Comparison of ENCODE assay signal across 8 cellular contexts in genomic region chr1:185154912-185155513, GRCh38. TPM values are rescaled to one million over a fixed set of nuclear protein-coding genes. Genes with fewer than 3 reads are reported as not detected.
A peak's percentile ranks its signal among the peaks of the same experiment; 100 is the strongest.
DNase-seq lines count a peak whose midpoint lies in the region; ATAC-seq and TF ChIP-seq lines count a peak whose summit lies in the region.

No MANE protein-coding gene starts in this region.

- H3F3A ChIP-seq in SK-N-SH (replicated peaks; ENCODE audit: insufficient read depth), result peaks cover 5% of the 10 kb centered on the region

- no peak for TF ChIP-seq CTCF in SK-N-SH (IDR thresholded peaks at IDR 0.05)
- TF ChIP-seq CTCF in fibroblast of pulmonary artery (IDR thresholded peaks at IDR 0.05; ENCODE audit: low read length, missing control alignments), result no peak

- peak overlapping the region; percentile 87 for H3K4me2 ChIP-seq in SK-N-SH

- H3K4me3 ChIP-seq in SK-N-SH (ENCODE audit: low read depth in 2 of 2, low read length in 1 of 2) (peak overlapping the region; percentile 92 to 94), fibroblast of pulmonary artery (replicated peaks; ENCODE audit: low read depth, low read length) (peak overlapping the region; percentile 82)

- H4K20me1 ChIP-seq in SK-N-SH (ENCODE audit: insufficient read depth), result no peaks in the 10 kb centered on the region

- peaks cover 39% of the 10 kb centered on the region for H3K4me1 Mint-ChIP-seq in T-helper 17 cell
- H3K4me1 Mint-ChIP-seq in stimulated activated naive B cell treated with anti-CD40 and anti-IgM and Interleukin-4, amounts not matched to agents 10 μg/mL and 1 μg/mL and 100 μg/mL, for 72 hours, result peaks cover 25 to 31% of the 10 kb centered on the region in 2 donors

- no peak for TF ChIP-seq EP300 in SK-N-SH (IDR thresholded peaks at IDR 0.05; ENCODE audit: borderline replicate concordance in 1 of 2, low read depth in 1 of 2, low read length in 1 of 2)

- no peaks in the 10 kb centered on the region for H3K9me2 ChIP-seq in SK-N-SH

- no peaks in the 10 kb centered on the region for H3K27me3 Mint-ChIP-seq in T-helper 17 cell
- H3K27me3 Mint-ChIP-seq in stimulated activated naive B cell treated with anti-CD40 and anti-IgM and Interleukin-4, amounts not matched to agents 10 μg/mL and 1 μg/mL and 100 μg/mL, for 72 hours, result no peaks in the 10 kb centered on the region

- peaks cover 8 to 23% of the 10 kb centered on the region in 2 experiments; a peak in 3 of 4 replicates for H3K4me1 ChIP-seq in SK-N-SH (ENCODE audit: control insufficient read depth in 1 of 2, insufficient read depth in 2 of 2, low read depth in 1 of 2, low read length in 1 of 2)

- H3K9me3 ChIP-seq in SK-N-SH (no peaks in the 10 kb centered on the region), T-helper 17 cell (ENCODE audit: control insufficient read depth, low read length, poor library complexity, severe bottlenecking) (no peaks in the 10 kb centered on the region)

- peak overlapping the region; percentile 89; the same call in 1 of the 2 replicates for H2AFZ ChIP-seq in SK-N-SH (ENCODE audit: low read depth)

- H3K9me3 Mint-ChIP-seq in stimulated activated naive B cell treated with anti-CD40 and anti-IgM and Interleukin-4, amounts not matched to agents 10 μg/mL and 1 μg/mL and 100 μg/mL, for 72 hours, result no peaks in the 10 kb centered on the region

- peak overlapping the region; percentile 89 for H3K9ac ChIP-seq in SK-N-SH

- DNase-seq in SK-N-SH (no peak), T-helper 17 cell (no peak), fibroblast of pulmonary artery (ENCODE audit: low read depth) (no peak), activated gamma-delta T cell (lab: John Stamatoyannopoulos, UW) (no peak)
- DNase-seq in stimulated activated naive B cell treated with anti-CD40 and anti-IgM and Interleukin-4, amounts not matched to agents 10 μg/mL and 1 μg/mL and 100 μg/mL, for 72 hours, result no peak
- no peak for DNase-seq in stimulated activated CD4-positive, alpha-beta T cell treated with anti-CD3 and anti-CD28 coated beads, Interleukin-4, amount 100 ng/mL, for 1 hour

- no peak for TF ChIP-seq RAD21 in SK-N-SH (IDR thresholded peaks at IDR 0.05; ENCODE audit: low read length)

- CTCF ChIA-PET in SK-N-SH (lab: Yijun Ruan, JAX), result interaction anchor here (8.7 kb wide), 1 partner anchor 14 kb away, joined by 75 read pairs; no protein-coding TSS in a partner anchor

- H3K27ac Mint-ChIP-seq in T-helper 17 cell, result peak overlapping the region; percentile 97
- peak overlapping the region; percentile 66 for H3K27ac Mint-ChIP-seq in stimulated activated naive B cell treated with anti-CD40 and anti-IgM and Interleukin-4, amounts not matched to agents 10 μg/mL and 1 μg/mL and 100 μg/mL, for 72 hours

- peaks cover 11% of the 10 kb centered on the region for H3K36me3 Mint-ChIP-seq in T-helper 17 cell (ENCODE audit: low read depth)
- H3K36me3 Mint-ChIP-seq in stimulated activated naive B cell treated with anti-CD40 and anti-IgM and Interleukin-4, amounts not matched to agents 10 μg/mL and 1 μg/mL and 100 μg/mL, for 72 hours, result peaks cover 6 to 10% of the 10 kb centered on the region in 2 donors

- WGBS in SK-N-SH (ENCODE audit: low lambda C conversion rate), result 42% methylated on average over 2 of the region's 2 CpGs

- H3K27ac ChIP-seq in SK-N-SH (ENCODE audit: low read depth in 2 of 2, low read length in 1 of 2), result peak overlapping the region in 1 of 2 experiments; percentile 93; a peak in 1 of 4 replicates

- H3K4me3 Mint-ChIP-seq in T-helper 17 cell, result no peak overlapping the region
- H3K4me3 Mint-ChIP-seq in stimulated activated naive B cell treated with anti-CD40 and anti-IgM and Interleukin-4, amounts not matched to agents 10 μg/mL and 1 μg/mL and 100 μg/mL, for 72 hours, result peak overlapping the region; percentile 36 to 47

- POLR2A ChIA-PET in SK-N-SH (lab: Yijun Ruan, JAX), result no interaction called here

- ATAC-seq in SK-N-SH treated with all-trans-retinoic acid at 6 μM for 48 hours, result no peak
- no peak for ATAC-seq in T-helper 17 cell
- no peak for ATAC-seq in stimulated activated naive B cell treated with anti-CD40 and anti-IgM and Interleukin-4, amounts not matched to agents 10 μg/mL and 1 μg/mL and 100 μg/mL, for 72 hours (replicated peaks)
- no peak for ATAC-seq in HG02970 (IDR thresholded peaks at IDR 0.05; ENCODE audit: low FRiP score, unreplicated experiment)

- H3K27me3 ChIP-seq in SK-N-SH (ENCODE audit: insufficient read depth), result no peaks in the 10 kb centered on the region

- peaks cover 43% of the 10 kb centered on the region for H3K79me2 ChIP-seq in SK-N-SH (ENCODE audit: insufficient read depth)

- H3K36me3 ChIP-seq in SK-N-SH (replicated peaks in 1 of 2; ENCODE audit: control insufficient read depth in 1 of 2, insufficient read depth in 2 of 2, low read length in 1 of 2), result peaks cover 17 to 19% of the 10 kb centered on the region in 2 experiments

TF ChIP-seq in SK-N-SH, 30 proteins besides CTCF, POLR2A, EP300 and RAD21:
- no peak for TF ChIP-seq SMC3 (IDR thresholded peaks at IDR 0.05; ENCODE audit: low read depth, low read length)
- TF ChIP-seq EZH2phosphoT487 (IDR thresholded peaks at IDR 0.05; ENCODE audit: borderline replicate concordance, low read depth), result no peak
- no peak for TF ChIP-seq NFIC (IDR thresholded peaks at IDR 0.05; ENCODE audit: borderline replicate concordance)
- no peak for TF ChIP-seq FOXJ3 (CRISPR knock-in tag; IDR thresholded peaks at IDR 0.05)
TF ChIP-seq in SK-N-SH: peak in this region for 0.

TF ChIP-seq in SK-N-SH treated with all-trans-retinoic acid at 6 μM for 48 hours, 23 proteins besides CTCF, POLR2A, EP300 and RAD21 (continues in another document):
- TF ChIP-seq ARNTL (CRISPR knock-in tag; IDR thresholded peaks at IDR 0.05; ENCODE audit: borderline replicate concordance, low read depth) (no peak), TOX (CRISPR knock-in tag; IDR thresholded peaks at IDR 0.05; ENCODE audit: borderline replicate concordance) (no peak), ZFP30 (CRISPR knock-in tag; IDR thresholded peaks at IDR 0.05) (no peak), GLIS3 (CRISPR knock-in tag; IDR thresholded peaks at IDR 0.05) (no peak), ZNF70 (CRISPR knock-in tag; IDR thresholded peaks at IDR 0.05) (no peak), SNAI2 (CRISPR knock-in tag; IDR thresholded peaks at IDR 0.05) (no peak), TCF4 (CRISPR knock-in tag; IDR thresholded peaks at IDR 0.05; ENCODE audit: borderline replicate concordance) (no peak), OSR1 (CRISPR knock-in tag; IDR thresholded peaks at IDR 0.05) (no peak), TSHZ2 (CRISPR knock-in tag; IDR thresholded peaks at IDR 0.05) (no peak), CREB5 (CRISPR knock-in tag; IDR thresholded peaks at IDR 0.05; ENCODE audit: low read depth) (no peak), ESRRG (CRISPR knock-in tag; IDR thresholded peaks at IDR 0.05) (no peak), CSDC2 (CRISPR knock-in tag; IDR thresholded peaks at IDR 0.05) (no peak)

RNA-seq across cellular contexts. Expression of gene TRMT1L, which starts 1.7 kb away (rescaled TPM):
- polyA plus RNA-seq in SK-N-SH (2012; rRNA removed), result 12.2 and 13.0 TPM in 2 replicates
- polyA plus RNA-seq in SK-N-SH (2012; cell fraction: cytosol; rRNA removed), result 16.5 and 16.9 TPM in 2 replicates
- polyA plus RNA-seq in SK-N-SH (2012; cell fraction: nucleus; rRNA removed), result 6.1 and 13.7 TPM in 2 replicates
- 1 to 10 TPM; 5.8 to 9.6 TPM for total RNA-seq in T-helper 17 cell

RNA-seq across cellular contexts. Expression of gene SWT1, which starts 2.0 kb away (rescaled TPM):
- 1.1 and 1.6 TPM in 2 replicates for polyA plus RNA-seq in SK-N-SH (2012; rRNA removed)
- 1.8 and 1.9 TPM in 2 replicates for polyA plus RNA-seq in SK-N-SH (2012; cell fraction: cytosol; rRNA removed)
- polyA plus RNA-seq in SK-N-SH (2012; cell fraction: nucleus; rRNA removed), result 1.6 and 2.8 TPM in 2 replicates
- 1 to 10 TPM; 6.6 to 7.5 TPM for total RNA-seq in T-helper 17 cell
